In the genomic region with DNA sequence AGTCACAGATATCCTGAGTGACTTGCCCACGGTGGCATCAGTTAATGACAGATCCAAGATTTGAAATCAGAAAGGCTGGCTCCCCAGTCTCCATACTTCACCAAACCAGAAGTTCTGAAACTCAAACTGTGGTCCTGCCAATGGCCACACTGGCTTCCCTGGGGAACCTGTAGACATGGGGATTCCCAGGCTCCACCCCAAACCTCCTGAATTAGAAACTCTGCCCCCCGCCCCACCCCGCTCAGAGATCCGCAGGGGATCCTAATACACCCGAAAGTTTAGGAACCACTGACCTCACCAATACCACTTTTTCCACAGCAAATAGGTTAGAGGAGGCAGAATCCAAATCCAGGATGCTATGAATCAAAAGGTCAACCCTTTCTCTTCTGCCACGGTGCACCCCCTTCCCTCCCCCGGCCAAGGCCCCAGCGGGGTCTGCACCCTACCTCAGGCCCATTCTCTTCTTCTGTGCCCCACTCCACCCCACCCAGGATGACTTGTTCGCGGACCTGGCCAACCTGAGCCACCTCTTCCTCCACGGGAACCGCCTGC, we compare ENCODE assay signal across 8 cellular contexts. TPM values are rescaled to one million over a fixed set of nuclear protein-coding genes. Genes with fewer than 3 reads are reported as not detected.
DNase-seq lines count a peak whose midpoint lies in the region; ATAC-seq and TF ChIP-seq lines count a peak whose summit lies in the region.

No MANE protein-coding gene starts in this region.

- no peak for TF ChIP-seq CTCF in endothelial cell (IDR thresholded peaks at IDR 0.05; ENCODE audit: unreplicated experiment)

- no peak overlapping the region for H3K27ac Mint-ChIP-seq in endothelial cell (ENCODE audit: unreplicated experiment)

- DNase-seq in endothelial cell (ENCODE audit: low spot score) (no peak), SK-N-DZ (ENCODE audit: low spot score) (no peak), LoVo (ENCODE audit: low spot score) (no peak), left lobe of liver (ENCODE audit: low spot score) (no peak)
- DNase-seq in stimulated activated CD4-positive, alpha-beta T cell treated with anti-CD3 and anti-CD28 coated beads, Interleukin-1b, Interleukin-23, amount 100 ng/mL, for 48 hours: no peak

- ATAC-seq in GM18511 (IDR thresholded peaks at IDR 0.05; ENCODE audit: unreplicated experiment): peak; percentile 27
- ATAC-seq in left lobe of liver: no peak

- WGBS in HUES64: 40% methylated on average over 12 of the region's 12 CpGs

- H3K9ac ChIP-seq in HUES64 (ENCODE audit: low read depth, low read length) (peak overlapping the region; percentile 43; the same call in 1 of the 2 replicates), rectal smooth muscle tissue (ENCODE audit: low read length) (no peak overlapping the region)

- H3K9me3 Mint-ChIP-seq in endothelial cell (ENCODE audit: unreplicated experiment): no peaks in the 10 kb centered on the region

- peak overlapping the region; percentile 71 for H3K4me3 Mint-ChIP-seq in endothelial cell (ENCODE audit: unreplicated experiment)

- no peaks in the 10 kb centered on the region for H3K36me3 Mint-ChIP-seq in endothelial cell (ENCODE audit: low read depth, unreplicated experiment)

- H3K27me3 ChIP-seq in HUES64 (ENCODE audit: insufficient read depth, low read length) (peaks cover 48% of the 10 kb centered on the region), rectal smooth muscle tissue (ENCODE audit: control insufficient read depth, insufficient read depth, low read length) (peaks cover 5% of the 10 kb centered on the region)

- H3K27me3 Mint-ChIP-seq in endothelial cell (ENCODE audit: unreplicated experiment): peaks cover 30% of the 10 kb centered on the region

- H3K27ac ChIP-seq in HUES64 (ENCODE audit: low read depth, low read length): no peak overlapping the region
- H3K27ac ChIP-seq in rectal smooth muscle tissue (ENCODE audit: low read depth, low read length): no peak overlapping the region

- H3K4me3 ChIP-seq in HUES64 (ENCODE audit: low read length): peak overlapping the region; percentile 49
- H3K4me3 ChIP-seq in rectal smooth muscle tissue (ENCODE audit: low read length): peak overlapping the region; percentile 61

- H3K36me3 ChIP-seq in HUES64 (ENCODE audit: insufficient read depth, low read length) (no peaks in the 10 kb centered on the region), rectal smooth muscle tissue (ENCODE audit: control insufficient read depth, insufficient read depth, low read length) (no peaks in the 10 kb centered on the region)

- peaks cover 11% of the 10 kb centered on the region; the same call in 1 of the 2 replicates for H3K4me1 ChIP-seq in HUES64 (ENCODE audit: insufficient read depth, low read length)
- H3K4me1 ChIP-seq in rectal smooth muscle tissue (ENCODE audit: control insufficient read depth, insufficient read depth, low read length): peaks cover 3% of the 10 kb centered on the region

- no peaks in the 10 kb centered on the region for H3K9me3 ChIP-seq in HUES64 (ENCODE audit: insufficient read depth, low read depth, low read length)

- H3K4me1 Mint-ChIP-seq in endothelial cell (ENCODE audit: unreplicated experiment): peaks cover 21% of the 10 kb centered on the region

RNA-seq across cellular contexts. Expression of gene RTN4RL2, which starts 15.4 kb away (rescaled TPM):
- 8.6 TPM for polyA plus RNA-seq in HUES64 (2013, experiment 1 of 2)
- polyA plus RNA-seq in HUES64 (2013, experiment 2 of 2): 11.8 TPM
- total RNA-seq in endothelial cell (ENCODE audit: unreplicated experiment) (0.62 TPM), left lobe of liver (22.0 TPM)
- polyA plus RNA-seq in SK-N-DZ (2014; cell fraction: cytosol; rRNA removed): 8.5 and 10.4 TPM in 2 replicates
- 1.5 and 3.7 TPM in 2 replicates for polyA plus RNA-seq in SK-N-DZ (2014; cell fraction: nucleus; rRNA removed)

RNA-seq across cellular contexts. Expression of gene SLC43A1, which starts 39.8 kb away (rescaled TPM):
- 8.7 TPM for polyA plus RNA-seq in HUES64 (2013, experiment 1 of 2)
- polyA plus RNA-seq in HUES64 (2013, experiment 2 of 2): 10.2 TPM
- total RNA-seq in endothelial cell (ENCODE audit: unreplicated experiment) (10.4 TPM), left lobe of liver (115 TPM)
- polyA plus RNA-seq in SK-N-DZ (2014; cell fraction: cytosol; rRNA removed): 11.6 and 16.9 TPM in 2 replicates
- 44.9 and 68.1 TPM in 2 replicates for polyA plus RNA-seq in SK-N-DZ (2014; cell fraction: nucleus; rRNA removed)

RNA-seq across cellular contexts. Expression of gene SLC43A3, which starts 48.8 kb away (rescaled TPM):
- polyA plus RNA-seq in HUES64 (2013, experiment 1 of 2): 20.1 TPM
- 19.4 TPM for polyA plus RNA-seq in HUES64 (2013, experiment 2 of 2)
- total RNA-seq in endothelial cell (ENCODE audit: unreplicated experiment): 17.5 TPM
- 42.0 and 59.4 TPM in 2 replicates for polyA plus RNA-seq in SK-N-DZ (2014; cell fraction: cytosol; rRNA removed)
- polyA plus RNA-seq in SK-N-DZ (2014; cell fraction: nucleus; rRNA removed): 44.2 and 63.5 TPM in 2 replicates
- total RNA-seq in left lobe of liver: 127 TPM

RNA-seq across cellular contexts. Expression of gene TIMM10, which starts 54.8 kb away (rescaled TPM):
- 85.9 TPM for polyA plus RNA-seq in HUES64 (2013, experiment 1 of 2)
- polyA plus RNA-seq in HUES64 (2013, experiment 2 of 2): 75.9 TPM
- total RNA-seq in endothelial cell (ENCODE audit: unreplicated experiment): 60.2 TPM
- 76.1 and 111 TPM in 2 replicates for polyA plus RNA-seq in SK-N-DZ (2014; cell fraction: cytosol; rRNA removed)
- 36.7 and 53.3 TPM in 2 replicates for polyA plus RNA-seq in SK-N-DZ (2014; cell fraction: nucleus; rRNA removed)
- 39.3 TPM for total RNA-seq in left lobe of liver

Comparison
In these comparisons a context has a peak if more than half of its experiments do, and no peak if none do; other contexts are left out.
1. RNA of gene RTN4RL2, which starts 15.4 kb away (total RNA-seq): 22.0 TPM in left lobe of liver (single experiment); 0.62 TPM in endothelial cell (single experiment); every median in the first group is over 10 times any median in the second.
2. RNA of gene SLC43A1, which starts 39.8 kb away (total RNA-seq): 115 TPM in left lobe of liver (single experiment); 10.4 TPM in endothelial cell (single experiment); every median in the first group is over 10 times any median in the second.